1 cellular context compared by ENCODE assay signal in the genomic region with DNA sequence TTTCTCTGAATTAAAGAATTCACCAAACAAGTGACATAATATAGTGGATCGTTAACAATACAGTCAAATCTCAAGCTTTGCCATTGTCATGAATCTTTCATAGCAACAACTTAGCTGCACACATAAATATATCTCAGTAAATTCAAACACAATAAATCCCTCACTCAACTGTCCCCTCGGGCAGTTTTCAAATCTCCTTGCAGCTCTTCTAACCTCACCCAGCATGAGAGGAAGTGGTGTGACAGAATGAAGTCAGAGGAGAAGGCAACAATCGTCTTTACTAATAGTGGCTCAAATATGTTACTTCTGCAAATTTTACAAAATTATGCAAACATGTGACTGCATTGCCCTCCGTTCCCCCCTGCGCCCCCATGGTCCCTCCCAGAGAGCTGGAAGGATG.
TF ChIP-seq lines count a peak whose summit lies in the region.

No MANE protein-coding gene starts in this region.

TF ChIP-seq in HepG2, 621 proteins besides CTCF, POLR2A, EP300 and RAD21:
- TF ChIP-seq, protein P1, sequence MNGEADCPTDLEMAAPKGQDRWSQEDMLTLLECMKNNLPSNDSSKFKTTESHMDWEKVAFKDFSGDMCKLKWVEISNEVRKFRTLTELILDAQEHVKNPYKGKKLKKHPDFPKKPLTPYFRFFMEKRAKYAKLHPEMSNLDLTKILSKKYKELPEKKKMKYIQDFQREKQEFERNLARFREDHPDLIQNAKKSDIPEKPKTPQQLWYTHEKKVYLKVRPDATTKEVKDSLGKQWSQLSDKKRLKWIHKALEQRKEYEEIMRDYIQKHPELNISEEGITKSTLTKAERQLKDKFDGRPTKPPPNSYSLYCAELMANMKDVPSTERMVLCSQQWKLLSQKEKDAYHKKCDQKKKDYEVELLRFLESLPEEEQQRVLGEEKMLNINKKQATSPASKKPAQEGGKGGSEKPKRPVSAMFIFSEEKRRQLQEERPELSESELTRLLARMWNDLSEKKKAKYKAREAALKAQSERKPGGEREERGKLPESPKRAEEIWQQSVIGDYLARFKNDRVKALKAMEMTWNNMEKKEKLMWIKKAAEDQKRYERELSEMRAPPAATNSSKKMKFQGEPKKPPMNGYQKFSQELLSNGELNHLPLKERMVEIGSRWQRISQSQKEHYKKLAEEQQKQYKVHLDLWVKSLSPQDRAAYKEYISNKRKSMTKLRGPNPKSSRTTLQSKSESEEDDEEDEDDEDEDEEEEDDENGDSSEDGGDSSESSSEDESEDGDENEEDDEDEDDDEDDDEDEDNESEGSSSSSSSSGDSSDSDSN (CRISPR knock-in tag; IDR thresholded peaks at IDR 0.05) = no peak
- no peak for TF ChIP-seq ZNF232 (CRISPR knock-in tag; IDR thresholded peaks at IDR 0.05; ENCODE audit: borderline replicate concordance)
- TF ChIP-seq ZNF629 (CRISPR knock-in tag; conservative IDR thresholded peaks at IDR 0.05) = no peak
- TF ChIP-seq, protein P2, sequence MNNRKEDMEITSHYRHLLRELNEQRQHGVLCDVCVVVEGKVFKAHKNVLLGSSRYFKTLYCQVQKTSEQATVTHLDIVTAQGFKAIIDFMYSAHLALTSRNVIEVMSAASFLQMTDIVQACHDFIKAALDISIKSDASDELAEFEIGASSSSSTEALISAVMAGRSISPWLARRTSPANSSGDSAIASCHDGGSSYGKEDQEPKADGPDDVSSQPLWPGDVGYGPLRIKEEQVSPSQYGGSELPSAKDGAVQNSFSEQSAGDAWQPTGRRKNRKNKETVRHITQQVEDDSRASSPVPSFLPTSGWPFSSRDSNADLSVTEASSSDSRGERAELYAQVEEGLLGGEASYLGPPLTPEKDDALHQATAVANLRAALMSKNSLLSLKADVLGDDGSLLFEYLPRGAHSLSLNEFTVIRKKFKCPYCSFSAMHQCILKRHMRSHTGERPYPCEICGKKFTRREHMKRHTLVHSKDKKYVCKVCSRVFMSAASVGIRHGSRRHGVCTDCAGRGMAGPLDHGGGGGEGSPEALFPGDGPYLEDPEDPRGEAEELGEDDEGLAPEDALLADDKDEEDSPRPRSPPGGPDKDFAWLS (CRISPR knock-in tag; IDR thresholded peaks at IDR 0.05; ENCODE audit: borderline replicate concordance) = no peak
- no peak for TF ChIP-seq HMG20B (CRISPR knock-in tag; conservative IDR thresholded peaks at IDR 0.05)
TF ChIP-seq in HepG2: peak in this region for 0.
